8 cellular contexts compared by ENCODE assay signal in the genomic region with DNA sequence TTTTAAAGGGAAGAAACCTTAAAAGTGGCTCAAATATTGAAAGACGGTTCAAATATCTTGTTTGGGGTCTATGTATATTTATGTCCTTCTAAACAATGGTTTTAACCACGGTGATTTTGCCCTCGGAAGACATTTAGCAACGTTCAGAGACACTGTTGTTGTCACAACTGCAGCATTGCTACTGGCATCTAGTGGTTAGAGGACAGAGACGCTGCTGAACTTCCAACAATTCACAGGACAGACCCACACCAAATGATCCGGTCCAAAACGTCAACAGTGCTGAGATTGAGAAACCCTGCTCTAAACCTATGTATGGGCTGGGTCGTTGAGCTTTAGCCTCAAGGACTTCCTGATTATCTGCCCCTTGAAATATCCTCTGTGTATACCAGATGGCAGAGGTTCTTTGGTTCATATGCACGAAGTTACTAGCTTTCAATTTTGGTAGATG. TPM values are rescaled to one million over a fixed set of nuclear protein-coding genes. Genes with fewer than 3 reads are reported as not detected.
DNase-seq lines count a peak whose midpoint lies in the region; ATAC-seq and TF ChIP-seq lines count a peak whose summit lies in the region.

No MANE protein-coding gene starts in this region.

- H3K27me3 ChIP-seq in HUES48 (ENCODE audit: control insufficient read depth, insufficient read depth, low read length) (no peaks in the 10 kb centered on the region), esophagus squamous epithelium (no peaks in the 10 kb centered on the region)

- H3K36me3 Mint-ChIP-seq in natural killer cell treated with Interleukin-12 subunit alpha and Interleukin-12 subunit beta and Interleukin-15 and Interleukin-18, amount 100 ng/mL, for 72 hours, result peaks cover 8% of the 10 kb centered on the region

- H3K4me1 ChIP-seq in HUES48 (ENCODE audit: control insufficient read depth, insufficient read depth, low read length) (peaks cover 8% of the 10 kb centered on the region), esophagus squamous epithelium (peaks cover 5 to 32% (median 16%) of the 10 kb centered on the region in 3 donors)

- peak overlapping the region; percentile 85 for H3K4me3 ChIP-seq in HUES48 (ENCODE audit: low read depth, low read length)
- H3K4me3 ChIP-seq in esophagus squamous epithelium, result peak overlapping the region; percentile 2 to 82 (median 74)

- peak overlapping the region; percentile 89 for H3K4me3 Mint-ChIP-seq in natural killer cell treated with Interleukin-12 subunit alpha and Interleukin-12 subunit beta and Interleukin-15 and Interleukin-18, amount 100 ng/mL, for 72 hours

- no peaks in the 10 kb centered on the region for H3K27me3 Mint-ChIP-seq in natural killer cell treated with Interleukin-12 subunit alpha and Interleukin-12 subunit beta and Interleukin-15 and Interleukin-18, amount 100 ng/mL, for 72 hours

- WGBS in esophagus squamous epithelium, 2 donors, result 5 to 8% methylated on average over 9 of the region's 9 CpGs

- no peak overlapping the region for H3K9ac ChIP-seq in HUES48 (ENCODE audit: low read depth, low read length)

- H3K27ac Mint-ChIP-seq in natural killer cell treated with Interleukin-12 subunit alpha and Interleukin-12 subunit beta and Interleukin-15 and Interleukin-18, amount 100 ng/mL, for 72 hours, result peak overlapping the region; percentile 82 to 92

- H3K36me3 ChIP-seq in HUES48 (ENCODE audit: control insufficient read depth, insufficient read depth, low read length) (peaks cover 34% of the 10 kb centered on the region), esophagus squamous epithelium (peaks cover 10 to 34% (median 12%) of the 10 kb centered on the region in 3 donors)

- intact Hi-C loops in esophagus squamous epithelium (cut with DNase I), result no loop called here

- no peaks in the 10 kb centered on the region for H3K9me3 Mint-ChIP-seq in natural killer cell treated with Interleukin-12 subunit alpha and Interleukin-12 subunit beta and Interleukin-15 and Interleukin-18, amount 100 ng/mL, for 72 hours

- no peak overlapping the region for H3K27ac ChIP-seq in HUES48 (ENCODE audit: low read depth, low read length)
- H3K27ac ChIP-seq in VCaP, result peak overlapping the region; percentile 94
- H3K27ac ChIP-seq in esophagus squamous epithelium, result peak overlapping the region in 2 of 4 donors; percentile 83 to 91

- DNase-seq in NCI-H510A treated with DMSO at 0.1 percent for 48 hours (lab: John Stamatoyannopoulos, UW) (peak; percentile 45), NCI-H510A (lab: John Stamatoyannopoulos, UW) (no peak), esophagus squamous epithelium (lab: John Stamatoyannopoulos, UW) (no peak), SHP77 (lab: John Stamatoyannopoulos, UW) (no peak)
- no peak for DNase-seq in natural killer cell treated with Interleukin-12 subunit alpha and Interleukin-12 subunit beta and Interleukin-15 and Interleukin-18, amount 100 ng/mL, for 72 hours (ENCODE audit: low spot score)

- peaks cover 16 to 17% of the 10 kb centered on the region in 2 donors for H3K4me1 Mint-ChIP-seq in natural killer cell treated with Interleukin-12 subunit alpha and Interleukin-12 subunit beta and Interleukin-15 and Interleukin-18, amount 100 ng/mL, for 72 hours (ENCODE audit: low read depth in 2 of 2)

- TF ChIP-seq POLR2A in esophagus squamous epithelium (IDR thresholded peaks at IDR 0.05), result no peak

- H3K9me3 ChIP-seq in HUES48 (ENCODE audit: control insufficient read depth, insufficient read depth, low read length) (no peaks in the 10 kb centered on the region), esophagus squamous epithelium (no peaks in the 10 kb centered on the region)

- peak in 1 of 2 donors; percentile 6 for ATAC-seq in natural killer cell treated with Interleukin-12 subunit alpha and Interleukin-12 subunit beta and Interleukin-15 and Interleukin-18, amount 100 ng/mL, for 72 hours
- no peak for ATAC-seq in GM21723 (IDR thresholded peaks at IDR 0.05; ENCODE audit: unreplicated experiment)

- peak; percentile 76 for TF ChIP-seq CTCF in VCaP (conservative IDR thresholded peaks at IDR 0.05)
- TF ChIP-seq CTCF in esophagus squamous epithelium (IDR thresholded peaks at IDR 0.05), result peak in 3 of 6 experiments; percentile 6 to 38 (median 37)

RNA-seq across cellular contexts. Expression of gene ANGEL1, which starts 1.7 kb away (rescaled TPM):
- total RNA-seq in esophagus squamous epithelium, result 10 to 100 TPM in 1 of 4 donors, 1 to 10 TPM in 3; 3.4 to 13.7 (median 8.3) TPM
- total RNA-seq in natural killer cell treated with Interleukin-12 subunit alpha and Interleukin-12 subunit beta and Interleukin-15 and Interleukin-18, amount 100 ng/mL, for 72 hours, result 10 to 100 TPM; 11.7 to 14.6 TPM

RNA-seq across cellular contexts. Expression of gene LRRC74A, which starts 15.2 kb away (rescaled TPM):
- total RNA-seq in esophagus squamous epithelium, result not detected
- total RNA-seq in natural killer cell treated with Interleukin-12 subunit alpha and Interleukin-12 subunit beta and Interleukin-15 and Interleukin-18, amount 100 ng/mL, for 72 hours, result not detected

RNA-seq across cellular contexts. Expression of gene VASH1, which starts 49.7 kb away (rescaled TPM):
- 1 to 10 TPM; 1.3 to 5.7 (median 3.0) TPM for total RNA-seq in esophagus squamous epithelium
- 1 to 10 TPM; 1.2 to 1.9 TPM for total RNA-seq in natural killer cell treated with Interleukin-12 subunit alpha and Interleukin-12 subunit beta and Interleukin-15 and Interleukin-18, amount 100 ng/mL, for 72 hours
